In the genomic region with DNA sequence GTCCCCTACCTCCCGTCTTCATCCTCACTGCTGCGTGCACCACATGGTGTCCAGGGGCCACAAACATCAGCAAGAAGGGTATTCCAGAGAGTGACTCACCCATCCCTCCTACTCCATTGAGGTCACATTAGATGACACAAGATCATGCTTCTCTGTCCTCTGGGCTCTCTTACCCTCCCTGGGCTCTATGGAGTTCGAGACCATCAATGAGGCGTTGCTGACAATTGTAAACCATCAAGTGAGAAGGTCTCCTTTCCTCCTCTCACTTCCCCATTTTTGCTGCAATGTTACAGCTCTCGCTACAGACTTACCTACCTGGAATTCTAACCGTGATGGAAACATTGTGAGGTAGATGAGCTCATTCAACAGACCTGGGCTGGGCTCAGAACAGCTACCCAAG, we compare ENCODE assay signal across 14 cellular contexts.
"Had no signal": no experiment of that assay in that cellular context is flagged by ENCODE, and none has a peak within 500 bp of the region (broad histone marks: within the 10 kb centered on the region; RNA-seq: fewer than 3 reads in every experiment).

No MANE protein-coding gene starts in this region.

- H3K4me1 ChIP-seq: esophagus muscularis mucosa, pancreas, stomach, testis had no signal

- H3K4me3 Mint-ChIP-seq: activated CD4-positive, alpha-beta T cell treated with anti-CD3 and anti-CD28 coated beads, Interleukin-2, amount 10 ng/mL, durations not matched to agents 7 days and 5 days; activated naive CD4-positive, alpha-beta T cell treated with anti-CD3 and anti-CD28 coated beads, Interleukin-2, amount 10 ng/mL, durations not matched to agents 7 days and 5 days; WTC11 had no signal

- H3K27me3 ChIP-seq: esophagus muscularis mucosa, pancreas, testis had no signal

- H3K9me3 Mint-ChIP-seq: activated CD4-positive, alpha-beta T cell treated with anti-CD3 and anti-CD28 coated beads, Interleukin-2, amount 10 ng/mL, durations not matched to agents 7 days and 5 days; activated naive CD4-positive, alpha-beta T cell treated with anti-CD3 and anti-CD28 coated beads, Interleukin-2, amount 10 ng/mL, durations not matched to agents 7 days and 5 days had no signal

- H3K36me3 ChIP-seq: esophagus muscularis mucosa, pancreas, stomach had no signal

- H3K27ac Mint-ChIP-seq: activated CD4-positive, alpha-beta T cell treated with anti-CD3 and anti-CD28 coated beads, Interleukin-2, amount 10 ng/mL, durations not matched to agents 7 days and 5 days; activated naive CD4-positive, alpha-beta T cell treated with anti-CD3 and anti-CD28 coated beads, Interleukin-2, amount 10 ng/mL, durations not matched to agents 7 days and 5 days; WTC11 had no signal

- H3K9me3 ChIP-seq: esophagus muscularis mucosa, pancreas, stomach, testis had no signal

- H3K27ac ChIP-seq: esophagus muscularis mucosa, pancreas, stomach, testis had no signal

- H3K27me3 Mint-ChIP-seq: activated CD4-positive, alpha-beta T cell treated with anti-CD3 and anti-CD28 coated beads, Interleukin-2, amount 10 ng/mL, durations not matched to agents 7 days and 5 days had no signal

- H3K4me1 Mint-ChIP-seq: activated CD4-positive, alpha-beta T cell treated with anti-CD3 and anti-CD28 coated beads, Interleukin-2, amount 10 ng/mL, durations not matched to agents 7 days and 5 days; activated naive CD4-positive, alpha-beta T cell treated with anti-CD3 and anti-CD28 coated beads, Interleukin-2, amount 10 ng/mL, durations not matched to agents 7 days and 5 days; WTC11 had no signal

- H3K36me3 Mint-ChIP-seq: activated naive CD4-positive, alpha-beta T cell treated with anti-CD3 and anti-CD28 coated beads, Interleukin-2, amount 10 ng/mL, durations not matched to agents 7 days and 5 days; WTC11 had no signal

- H3K4me3 ChIP-seq: esophagus muscularis mucosa, pancreas, stomach, testis had no signal

- DNase-seq: activated CD4-positive, alpha-beta T cell treated with anti-CD3 and anti-CD28 coated beads, Interleukin-2, amount 10 ng/mL, durations not matched to agents 7 days and 5 days; activated naive CD4-positive, alpha-beta T cell treated with anti-CD3 and anti-CD28 coated beads, Interleukin-2, amount 10 ng/mL, durations not matched to agents 7 days and 5 days; activated T-cell treated with anti-CD3 and anti-CD28 coated beads for 4 hours; cortex of kidney; effector CD4-positive, alpha-beta T cell; hippocampal formation; pancreas; stomach; T1000; testis had no signal

- ATAC-seq: left lobe of liver, pancreas, sciatic nerve, WTC11 had no signal
